14 cellular contexts compared by ENCODE assay signal in genomic region chr12:90216815-90217214, GRCh38.
A peak's percentile ranks its signal among the peaks of the same experiment; 100 is the strongest.
DNase-seq lines count a peak whose midpoint lies in the region; ATAC-seq, FAIRE-seq and TF ChIP-seq lines count a peak whose summit lies in the region.
"Had no signal": no experiment of that assay in that cellular context is flagged by ENCODE, and none has a peak within 500 bp of the region (broad histone marks: within the 10 kb centered on the region; RNA-seq: fewer than 3 reads in every experiment).

No MANE protein-coding gene starts in this region.

- peak; percentile 37 for DNase-seq in EH (ENCODE audit: low read depth)
- peak; percentile 80 for DNase-seq in RCC 7860 (ENCODE audit: low spot score)
- peak; percentile 7 for DNase-seq in kidney epithelial cell (ENCODE audit: low read depth)
- no peak for DNase-seq in HEK293T (ENCODE audit: extremely low spot score)
- DNase-seq in NCI-H1930 (lab: John Stamatoyannopoulos, UW): no peak
- DNase-seq in NCI-H69 (lab: John Stamatoyannopoulos, UW): no peak
- DNase-seq in SIG-M5 (lab: John Stamatoyannopoulos, UW): no peak
- DNase-seq: activated CD4-positive, alpha-beta T cell treated with anti-CD3 and anti-CD28 coated beads, Interleukin-2, amount 50 U/mL, for 1 hour; activated naive CD4-positive, alpha-beta T cell treated with anti-CD3 and anti-CD28 coated beads for 36 hours; SK-N-SH; stimulated activated CD4-positive, alpha-beta T cell treated with anti-CD3 and anti-CD28 coated beads, Interleukin-4, amount 100 ng/mL, for 1 hour had no signal

- H3K4me3 ChIP-seq in kidney epithelial cell (ENCODE audit: low read depth, low read length): no peak overlapping the region
- H3K4me3 ChIP-seq: lung, prostate gland had no signal

- no peaks in the 10 kb centered on the region for H3K36me3 ChIP-seq in kidney epithelial cell (ENCODE audit: control insufficient read depth, insufficient read depth, low read length)
- H3K36me3 ChIP-seq: prostate gland had no signal

- FAIRE-seq in RCC 7860 (lab: Jason Lieb, UNC): peak; percentile 83

- peak; percentile 67 for ATAC-seq in HG03060 (IDR thresholded peaks at IDR 0.05; ENCODE audit: low read depth, unreplicated experiment)

- no peaks in the 10 kb centered on the region for H3K27me3 ChIP-seq in kidney epithelial cell (ENCODE audit: control insufficient read depth, insufficient read depth, low read length)

- TF ChIP-seq CTCF in kidney epithelial cell (IDR thresholded peaks at IDR 0.05; ENCODE audit: insufficient read depth, low read length, poor library complexity, severe bottlenecking): no peak

- CTCF ChIA-PET in HEK293T (lab: Yijun Ruan, JAX): no interaction called here

- POLR2A ChIA-PET in HEK293T (lab: Yijun Ruan, JAX): no interaction called here

TF ChIP-seq in HEK293T, 16 proteins besides CTCF, POLR2A, EP300 and RAD21:
- TF ChIP-seq NFRKB (IDR thresholded peaks at IDR 0.05): no peak
- TF ChIP-seq SP1 (IDR thresholded peaks at IDR 0.05): no peak
- no peak for TF ChIP-seq TARDBP (IDR thresholded peaks at IDR 0.05)
- no peak for TF ChIP-seq FOXK2 (IDR thresholded peaks at IDR 0.05)
- TF ChIP-seq FOXA1 (IDR thresholded peaks at IDR 0.05): no peak
- TF ChIP-seq LEF1 (IDR thresholded peaks at IDR 0.05; ENCODE audit: borderline replicate concordance): no peak
TF ChIP-seq in HEK293T: peak in this region for 0.

Comparison
In these comparisons a context has a peak if more than half of its experiments do, and no peak if none do; other contexts are left out.
1. DNase-seq: peak in EH (single experiment), RCC 7860 (single experiment) and kidney epithelial cell (single experiment); none in HEK293T (single experiment), NCI-H1930 (0 of 2), NCI-H69 (single experiment) and SIG-M5 (single experiment).